ENCODE assay signal across 9 cellular contexts in genomic region chr16:11327277-11328171, GRCh38.
A peak's percentile ranks its signal among the peaks of the same experiment; 100 is the strongest.
DNase-seq lines count a peak whose midpoint lies in the region; ATAC-seq and TF ChIP-seq lines count a peak whose summit lies in the region.
"Had no signal": no experiment of that assay in that cellular context is flagged by ENCODE, and none has a peak within 500 bp of the region (broad histone marks: within the 10 kb centered on the region; RNA-seq: fewer than 3 reads in every experiment).

No MANE protein-coding gene starts in this region.

- DNase-seq in GM12864 (ENCODE audit: low read depth) (no peak), RPMI8226 (peak; percentile 45), memory B cell (ENCODE audit: low spot score in 2 of 2) (peak in 1 of 2 donors; percentile 36), pons (ENCODE audit: low spot score) (no peak), NCI-H128 (lab: John Stamatoyannopoulos, UW; ENCODE audit: unreplicated experiment) (no peak), HCEC 1CT (no peak)
- DNase-seq: NCI-H774 had no signal

- ATAC-seq in GM21447 (IDR thresholded peaks at IDR 0.05; ENCODE audit: unreplicated experiment) (peak; percentile 33), memory B cell (ENCODE audit: low read depth) (peak; percentile 46), GM21515 (IDR thresholded peaks at IDR 0.05; ENCODE audit: unreplicated experiment) (no peak)

- no peaks in the 10 kb centered on the region for H3K9me3 Mint-ChIP-seq in memory B cell

- peak overlapping the region; percentile 22 for H3K4me3 ChIP-seq in GM12864 (ENCODE audit: low read depth, low read length)

- TF ChIP-seq CTCF in GM12864 (IDR thresholded peaks at IDR 0.05; ENCODE audit: low read depth, low read length, missing control alignments), result no peak

- H3K4me1 Mint-ChIP-seq in memory B cell, result peaks cover 49% of the 10 kb centered on the region

- peak overlapping the region; percentile 83 for H3K4me3 Mint-ChIP-seq in memory B cell

- no peaks in the 10 kb centered on the region for H3K27me3 Mint-ChIP-seq in memory B cell

- H3K36me3 Mint-ChIP-seq in memory B cell, result no peaks in the 10 kb centered on the region

- peak overlapping the region; percentile 93 for H3K27ac Mint-ChIP-seq in memory B cell
